21 cellular contexts compared by ENCODE assay signal in genomic region chrX:124791492-124792095, GRCh38.
A peak's percentile ranks its signal among the peaks of the same experiment; 100 is the strongest.
DNase-seq lines count a peak whose midpoint lies in the region; TF ChIP-seq lines count a peak whose summit lies in the region.
"Had no signal": no experiment of that assay in that cellular context is flagged by ENCODE, and none has a peak within 500 bp of the region (broad histone marks: within the 10 kb centered on the region; RNA-seq: fewer than 3 reads in every experiment).

No MANE protein-coding gene starts in this region.

- no peak overlapping the region for H2AFZ ChIP-seq in neural cell (ENCODE audit: low read depth, low read length)
- H2AFZ ChIP-seq: GM23248 had no signal

- no peak overlapping the region for H3K4me3 ChIP-seq in neural cell (ENCODE audit: low read length)
- H3K4me3 ChIP-seq: BLaER1 treated with 17β-estradiol and CSF1 and Interleukin-3, amounts not matched to agents 10 nM and 100 nM; GM12878; GM23248 had no signal

- H3K79me2 ChIP-seq in neural cell (replicated peaks; ENCODE audit: insufficient read depth, low read length) = no peaks in the 10 kb centered on the region

- H4K20me1 ChIP-seq in neural cell (ENCODE audit: insufficient read depth) = no peaks in the 10 kb centered on the region
- H4K20me1 ChIP-seq: BLaER1 treated with 17β-estradiol and CSF1 and Interleukin-3, amounts not matched to agents 10 nM and 100 nM had no signal

- TF ChIP-seq EP300 in neural cell (conservative IDR thresholded peaks at IDR 0.05; ENCODE audit: poor library complexity, severe bottlenecking) = peak; percentile 93

- H3K27me3 ChIP-seq in neural cell (ENCODE audit: insufficient read depth, low read depth, low read length) = no peaks in the 10 kb centered on the region
- H3K27me3 ChIP-seq: BE2C had no signal

- no peaks in the 10 kb centered on the region for H3K9me3 ChIP-seq in neural cell (ENCODE audit: low read length)
- H3K9me3 ChIP-seq: BE2C had no signal

- H3K36me3 ChIP-seq in neural cell (ENCODE audit: insufficient read depth, low read length) = no peaks in the 10 kb centered on the region
- H3K36me3 ChIP-seq: BE2C; BLaER1 treated with 17β-estradiol and CSF1 and Interleukin-3, amounts not matched to agents 10 nM and 100 nM had no signal

- no peak for TF ChIP-seq CTCF in neural cell (IDR thresholded peaks at IDR 0.05; ENCODE audit: poor library complexity, severe bottlenecking)

- no peaks in the 10 kb centered on the region for H3F3A ChIP-seq in neural cell (ENCODE audit: insufficient read depth, low read length, poor library complexity, severe bottlenecking)

- H3K27ac ChIP-seq in neural cell (ENCODE audit: low read length) = peak overlapping the region; percentile 82
- H3K27ac ChIP-seq: 22Rv1; BLaER1 treated with 17β-estradiol and CSF1 and Interleukin-3, amounts not matched to agents 10 nM and 100 nM; GM23248 had no signal

- DNase-seq in NCI-H1417 (lab: John Stamatoyannopoulos, UW) (peak in 2 of 3 experiments; percentile 20 to 58), NCI-H1417 treated with DMSO at 0.1 percent for 48 hours (lab: John Stamatoyannopoulos, UW) (no peak), NCI-H748 (lab: John Stamatoyannopoulos, UW; ENCODE audit: unreplicated experiment) (peak; percentile 71), NCI-H748 treated with DMSO at 0.1 percent for 48 hours (lab: John Stamatoyannopoulos, UW) (no peak)
- no peak for DNase-seq in activated effector memory CD4-positive, alpha-beta T cell treated with anti-CD3 and anti-CD28 coated beads, Interleukin-2, amount 50 U/mL, for 16 hours
- DNase-seq: ACHN; AML-193; BE2C; CD4-positive, alpha-beta T cell; CD8-positive, alpha-beta memory T cell; DMS 273 treated with DMSO at 0.1 percent for 48 hours; DMS79; EL; GDM1; GM23248; H7; HCEC 1CT had no signal

- no peak overlapping the region for H3K4me2 ChIP-seq in neural cell (ENCODE audit: low read length)
- H3K4me2 ChIP-seq: BLaER1 treated with 17β-estradiol and CSF1 and Interleukin-3, amounts not matched to agents 10 nM and 100 nM had no signal

- TF ChIP-seq RAD21 in neural cell (conservative IDR thresholded peaks at IDR 0.05) = no peak

- no peaks in the 10 kb centered on the region for H3K9me2 ChIP-seq in neural cell (ENCODE audit: insufficient read depth, low read length)

- no peak overlapping the region for H3K9ac ChIP-seq in neural cell (ENCODE audit: low read length)
- H3K9ac ChIP-seq: BLaER1 treated with 17β-estradiol and CSF1 and Interleukin-3, amounts not matched to agents 10 nM and 100 nM; GM23248 had no signal

TF ChIP-seq in neural cell, 6 proteins besides CTCF, POLR2A, EP300 and RAD21:
- TF ChIP-seq REST (IDR thresholded peaks at IDR 0.05; ENCODE audit: borderline replicate concordance) = peak; percentile 95
- TF ChIP-seq POLR2AphosphoS5 (IDR thresholded peaks at IDR 0.05) = peak; percentile 77
- TF ChIP-seq MXI1 (conservative IDR thresholded peaks at IDR 0.05; ENCODE audit: poor library complexity, severe bottlenecking) = no peak
- no peak for TF ChIP-seq EZH2 (IDR thresholded peaks at IDR 0.05; ENCODE audit: borderline replicate concordance, insufficient read depth, low read length, poor library complexity, severe bottlenecking)

Comparison
In these comparisons a context has a peak if more than half of its experiments do, and no peak if none do; other contexts are left out.
1. DNase-seq: peak in NCI-H1417 (2 of 3) and NCI-H748 (single experiment); none in NCI-H1417 treated with DMSO at 0.1 percent for 48 hours (single experiment), NCI-H748 treated with DMSO at 0.1 percent for 48 hours (single experiment) and activated effector memory CD4-positive, alpha-beta T cell treated with anti-CD3 and anti-CD28 coated beads, Interleukin-2, amount 50 U/mL, for 16 hours (single experiment).